Comparison of ENCODE assay signal across 9 cellular contexts in genomic region chr22:32426881-32427280, GRCh38. TPM values are rescaled to one million over a fixed set of nuclear protein-coding genes. Genes with fewer than 3 reads are reported as not detected.
"Had no signal": no experiment of that assay in that cellular context is flagged by ENCODE, and none has a peak within 500 bp of the region (broad histone marks: within the 10 kb centered on the region; RNA-seq: fewer than 3 reads in every experiment).

No MANE protein-coding gene starts in this region.

- H3K4me3 ChIP-seq: GM12878 had no signal

- FAIRE-seq: G401.6, GM12878, GM12891, GM12892, GM18507, GM19239 had no signal

- ATAC-seq: GM12878 had no signal

- DNase-seq: GDM1, GF-D8 had no signal

RNA-seq across cellular contexts. Expression of gene BPIFC, which starts 37.4 kb away (rescaled TPM):
- total RNA-seq: G401, GM12878 had no signal
